In the genomic region with DNA sequence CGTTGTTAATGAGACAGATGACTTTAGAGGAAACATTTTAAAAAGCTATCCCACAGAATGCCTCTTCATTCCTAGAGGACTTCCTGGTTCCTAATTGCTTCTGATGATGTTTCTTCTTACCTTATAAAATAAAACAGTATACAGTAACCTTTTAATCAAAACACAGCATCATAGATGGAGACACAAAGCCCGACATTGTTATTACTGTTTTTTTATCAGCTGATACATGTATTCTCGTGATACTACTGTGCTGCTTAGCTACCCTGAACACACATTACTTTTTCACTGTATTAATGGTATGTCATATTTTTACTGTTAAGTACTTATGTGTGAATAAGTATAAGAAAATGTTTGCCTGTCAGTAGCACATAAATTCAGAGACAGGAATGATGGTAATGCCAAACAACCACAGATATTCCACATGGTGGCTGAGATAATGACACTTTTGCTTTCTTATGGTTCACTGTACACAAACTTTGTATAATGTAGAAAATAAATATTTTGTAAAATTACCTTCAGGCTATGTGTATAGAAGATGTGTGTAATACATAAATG, we compare ENCODE assay signal across 17 cellular contexts.
DNase-seq lines count a peak whose midpoint lies in the region; ATAC-seq, FAIRE-seq and TF ChIP-seq lines count a peak whose summit lies in the region.
"Had no signal": no experiment of that assay in that cellular context is flagged by ENCODE, and none has a peak within 500 bp of the region (broad histone marks: within the 10 kb centered on the region; RNA-seq: fewer than 3 reads in every experiment).

No MANE protein-coding gene starts in this region.

- no peaks in the 10 kb centered on the region for H3K9me3 ChIP-seq in smooth muscle cell (replicated peaks; ENCODE audit: low read depth)
- H3K9me3 ChIP-seq: SK-N-SH had no signal

- H3K79me2 ChIP-seq in smooth muscle cell (ENCODE audit: low read depth): peaks cover 74% of the 10 kb centered on the region

- ATAC-seq in activated T-helper 17 cell treated with anti-CD3 and anti-CD28 coated beads, Interleukin-2, amount 50 U/mL, for 72 hours (replicated peaks): no peak

- TF ChIP-seq CTCF in HFFc6 (IDR thresholded peaks at IDR 0.05): no peak
- TF ChIP-seq CTCF in smooth muscle cell (IDR thresholded peaks at IDR 0.05; ENCODE audit: borderline replicate concordance, insufficient read depth, poor library complexity, severe bottlenecking): no peak

- peaks cover 84% of the 10 kb centered on the region for H4K20me1 ChIP-seq in smooth muscle cell (ENCODE audit: low read depth)

- peaks cover 25% of the 10 kb centered on the region for H3K36me3 ChIP-seq in smooth muscle cell (ENCODE audit: low read depth)

- peaks cover 32% of the 10 kb centered on the region for H3K36me3 Mint-ChIP-seq in HFFc6 (ENCODE audit: low read depth)
- H3K36me3 Mint-ChIP-seq in activated T-helper 17 cell treated with anti-CD3 and anti-CD28 coated beads, Interleukin-2, amount 50 U/mL, for 72 hours (ENCODE audit: low read depth): peaks cover 83% of the 10 kb centered on the region

- peaks cover 40% of the 10 kb centered on the region for H3K4me1 Mint-ChIP-seq in HFFc6 (ENCODE audit: low read depth)
- H3K4me1 Mint-ChIP-seq in activated T-helper 17 cell treated with anti-CD3 and anti-CD28 coated beads, Interleukin-2, amount 50 U/mL, for 72 hours: peaks cover 10% of the 10 kb centered on the region

- H3K27me3 ChIP-seq in smooth muscle cell (ENCODE audit: low read depth): no peaks in the 10 kb centered on the region

- no peaks in the 10 kb centered on the region for H3K9me3 Mint-ChIP-seq in HFFc6
- H3K9me3 Mint-ChIP-seq in activated T-helper 17 cell treated with anti-CD3 and anti-CD28 coated beads, Interleukin-2, amount 50 U/mL, for 72 hours: no peaks in the 10 kb centered on the region

- DNase-seq in EL (peak; percentile 35), HFFc6 (peak; percentile 43), foreskin melanocyte (peak; percentile 66), smooth muscle cell (lab: John Stamatoyannopoulos, UW; ENCODE audit: unreplicated experiment) (no peak), GM19239 (ENCODE audit: insufficient read length, low spot score) (no peak), HCEC 1CT (no peak)
- DNase-seq: AML-193, DMS79, NCI-H1092 treated with DMSO at 0.1 percent for 48 hours, NCI-H2081, NCI-H82, OCI-M1, SHP77, SK-N-SH had no signal

- 91% methylated on average over 3 of the region's 3 CpGs for WGBS in smooth muscle cell (ENCODE audit: low lambda C conversion rate)

- H3K27ac ChIP-seq in smooth muscle cell (ENCODE audit: low read depth): peak overlapping the region; percentile 5
- H3K27ac ChIP-seq: C4-2B had no signal

- peak overlapping the region; percentile 83 for H3K27ac Mint-ChIP-seq in HFFc6
- no peak overlapping the region for H3K27ac Mint-ChIP-seq in activated T-helper 17 cell treated with anti-CD3 and anti-CD28 coated beads, Interleukin-2, amount 50 U/mL, for 72 hours

- H2AFZ ChIP-seq in smooth muscle cell (ENCODE audit: low read depth): no peak overlapping the region

- H3K4me1 ChIP-seq in smooth muscle cell (ENCODE audit: low read depth): peaks cover 10% of the 10 kb centered on the region

- no peak overlapping the region for H3K4me3 Mint-ChIP-seq in HFFc6
- H3K4me3 Mint-ChIP-seq in activated T-helper 17 cell treated with anti-CD3 and anti-CD28 coated beads, Interleukin-2, amount 50 U/mL, for 72 hours: no peak overlapping the region

- H3K4me3 ChIP-seq in smooth muscle cell: no peak overlapping the region

- no peaks in the 10 kb centered on the region for H3K27me3 Mint-ChIP-seq in HFFc6 (ENCODE audit: insufficient read depth)
- H3K27me3 Mint-ChIP-seq in activated T-helper 17 cell treated with anti-CD3 and anti-CD28 coated beads, Interleukin-2, amount 50 U/mL, for 72 hours: no peaks in the 10 kb centered on the region

- no peak overlapping the region for H3K9ac ChIP-seq in smooth muscle cell (ENCODE audit: low read depth)
- H3K9ac ChIP-seq: SK-N-SH had no signal

- H3K4me2 ChIP-seq in smooth muscle cell: no peak overlapping the region
- H3K4me2 ChIP-seq: SK-N-SH had no signal

- FAIRE-seq in GM19239 (lab: Jason Lieb, UNC): no peak
- FAIRE-seq: H1 had no signal

- H3F3A ChIP-seq in smooth muscle cell (ENCODE audit: low read depth): no peaks in the 10 kb centered on the region

Comparison
In these comparisons a context has a peak if more than half of its experiments do, and no peak if none do; other contexts are left out.
1. DNase-seq: peak in EL (single experiment), HFFc6 (single experiment) and foreskin melanocyte (single experiment); none in smooth muscle cell (single experiment), GM19239 (single experiment) and HCEC 1CT (single experiment).